In genomic region chr2:102581911-102582310, GRCh38 we compare ENCODE assay signal across 16 cellular contexts. TPM values are rescaled to one million over a fixed set of nuclear protein-coding genes. Genes with fewer than 3 reads are reported as not detected.
DNase-seq lines count a peak whose midpoint lies in the region; ATAC-seq and TF ChIP-seq lines count a peak whose summit lies in the region.
"Had no signal": no experiment of that assay in that cellular context is flagged by ENCODE, and none has a peak within 500 bp of the region (broad histone marks: within the 10 kb centered on the region; RNA-seq: fewer than 3 reads in every experiment).

No MANE protein-coding gene starts in this region.

- peak overlapping the region; percentile 24 to 25 for H3K4me3 Mint-ChIP-seq in stimulated activated naive CD8-positive, alpha-beta T cell treated with anti-CD3 and anti-CD28 coated beads, Interleukin-15, amount 100 ng/mL, for 72 hours

- POLR2A ChIA-PET in PC-9 (lab: Charles Lee; ENCODE audit: unreplicated experiment): no interaction called here

- peaks cover 7% of the 10 kb centered on the region for H3K4me1 Mint-ChIP-seq in stimulated activated naive CD8-positive, alpha-beta T cell treated with anti-CD3 and anti-CD28 coated beads, Interleukin-15, amount 100 ng/mL, for 72 hours

- H3K27me3 ChIP-seq in PC-9 (ENCODE audit: insufficient read depth, low read depth): no peaks in the 10 kb centered on the region
- H3K27me3 ChIP-seq: transverse colon had no signal

- H3K4me3 ChIP-seq in PC-9 (no peak overlapping the region), fibroblast of villous mesenchyme (ENCODE audit: low read depth, low read length) (peak overlapping the region; percentile 13)
- H3K4me3 ChIP-seq: psoas muscle, SK-N-MC, transverse colon had no signal

- no peaks in the 10 kb centered on the region for H3K79me2 ChIP-seq in PC-9 (ENCODE audit: low read depth)

- H3K36me3 ChIP-seq in PC-9 (ENCODE audit: low read depth): no peaks in the 10 kb centered on the region
- H3K36me3 ChIP-seq: transverse colon had no signal

- peaks cover 10% of the 10 kb centered on the region for H3K27me3 Mint-ChIP-seq in stimulated activated naive CD8-positive, alpha-beta T cell treated with anti-CD3 and anti-CD28 coated beads, Interleukin-15, amount 100 ng/mL, for 72 hours

- ATAC-seq in stimulated activated naive CD8-positive, alpha-beta T cell treated with anti-CD3 and anti-CD28 coated beads, Interleukin-15, amount 100 ng/mL, for 72 hours: no peak
- ATAC-seq: left cardiac atrium, psoas muscle had no signal

- peaks cover 10% of the 10 kb centered on the region for H3F3A ChIP-seq in PC-9 (ENCODE audit: insufficient read depth, low read depth)

- H3K27ac ChIP-seq in PC-9: no peak overlapping the region
- H3K27ac ChIP-seq: psoas muscle, SK-N-MC, transverse colon had no signal

- H3K4me1 ChIP-seq in PC-9 (replicated peaks; ENCODE audit: insufficient read depth): peaks cover 19% of the 10 kb centered on the region
- H3K4me1 ChIP-seq: psoas muscle had no signal

- DNase-seq in SKM-1 treated with dmso at 0.1 percent for 144 hours (lab: John Stamatoyannopoulos, UW; ENCODE audit: unreplicated experiment) (peak; percentile 47), SKM-1 (lab: John Stamatoyannopoulos, UW; ENCODE audit: unreplicated experiment) (no peak), PC-9 (no peak), fibroblast of villous mesenchyme (ENCODE audit: low read depth) (no peak), AG20443 (ENCODE audit: low spot score) (no peak), cortex of kidney (lab: John Stamatoyannopoulos, UW) (no peak), NCI-H1048 (lab: John Stamatoyannopoulos, UW) (no peak)
- DNase-seq in stimulated activated naive CD8-positive, alpha-beta T cell treated with anti-CD3 and anti-CD28 coated beads, Interleukin-15, amount 100 ng/mL, for 72 hours: no peak
- DNase-seq: activated CD4-positive, alpha-beta T cell treated with anti-CD3 and anti-CD28 coated beads for 1 hour; activated T-cell treated with anti-CD3 and anti-CD28 coated beads, Interleukin-2, amount 50 U/mL, for 48 hours; amniotic stem cell; left cardiac atrium; psoas muscle; transverse colon had no signal

- TF ChIP-seq CTCF in PC-9 (conservative IDR thresholded peaks at IDR 0.05) (no peak), fibroblast of villous mesenchyme (IDR thresholded peaks at IDR 0.05; ENCODE audit: insufficient read depth, low read depth, low read length) (no peak)

- no peaks in the 10 kb centered on the region for H4K20me1 ChIP-seq in PC-9 (ENCODE audit: insufficient read depth)

- H3K4me2 ChIP-seq in PC-9: 0 out of 2 replicates have a peak overlapping the region, but pooled peaks have one; percentile 21

- CTCF ChIA-PET in PC-9 (lab: Charles Lee): no interaction called here

- intact Hi-C loops in PC-9 (cut with micrococcal nuclease; ENCODE audit: unreplicated experiment): no loop called here

- peaks cover 5% of the 10 kb centered on the region; the same call in 1 of the 2 replicates for H3K9me3 ChIP-seq in PC-9 (ENCODE audit: insufficient read depth, low read depth)
- H3K9me3 ChIP-seq: psoas muscle, transverse colon had no signal

- H3K9me2 ChIP-seq in PC-9 (ENCODE audit: insufficient read depth): no peaks in the 10 kb centered on the region

- peak overlapping the region in 1 of 2 donors; percentile 73 for H3K27ac Mint-ChIP-seq in stimulated activated naive CD8-positive, alpha-beta T cell treated with anti-CD3 and anti-CD28 coated beads, Interleukin-15, amount 100 ng/mL, for 72 hours

- BruUV-seq in PC-9 (replicated peaks; lab: Mats Ljungman, UMichigan): no TSS peak

- no peaks in the 10 kb centered on the region for H3K9me3 Mint-ChIP-seq in stimulated activated naive CD8-positive, alpha-beta T cell treated with anti-CD3 and anti-CD28 coated beads, Interleukin-15, amount 100 ng/mL, for 72 hours

- no peak overlapping the region for H2AFZ ChIP-seq in PC-9

RNA-seq across cellular contexts. Expression of gene SLC9A2, which starts 37.4 kb away (rescaled TPM):
- total RNA-seq in PC-9 (2021): 13.4 and 17.0 TPM in 2 replicates
- total RNA-seq in fibroblast of villous mesenchyme: not detected in 2 replicates
- total RNA-seq: G401 had no signal

Comparison
In these comparisons a context has a peak if more than half of its experiments do, and no peak if none do; other contexts are left out.
1. RNA of gene SLC9A2, which starts 37.4 kb away (total RNA-seq): 13.4 to 17.0 TPM in PC-9; not detected in fibroblast of villous mesenchyme; every median in the first group is over 10 times any median in the second.